Comparison of ENCODE assay signal across 14 cellular contexts in the genomic region with DNA sequence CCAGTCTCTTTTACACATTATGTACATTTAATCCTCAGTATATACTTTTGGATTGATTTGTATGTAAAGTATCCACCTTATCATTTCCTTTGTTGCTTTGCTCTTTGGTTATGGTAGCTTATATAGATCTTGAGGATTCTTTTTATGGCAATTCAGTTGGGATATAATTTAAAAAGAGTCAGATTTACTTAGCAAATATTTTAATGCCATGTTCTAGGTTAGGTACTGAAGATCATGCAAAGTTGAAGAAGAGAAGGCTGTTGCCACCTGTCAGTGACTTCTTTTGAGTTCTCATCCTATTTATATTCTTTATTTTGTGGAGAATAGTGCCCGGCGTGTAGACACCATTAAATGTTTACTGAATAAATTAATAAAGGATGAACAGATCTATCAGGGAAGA.
A peak's percentile ranks its signal among the peaks of the same experiment; 100 is the strongest.
DNase-seq lines count a peak whose midpoint lies in the region; ATAC-seq and TF ChIP-seq lines count a peak whose summit lies in the region.
"Had no signal": no experiment of that assay in that cellular context is flagged by ENCODE, and none has a peak within 500 bp of the region (broad histone marks: within the 10 kb centered on the region; RNA-seq: fewer than 3 reads in every experiment).

No MANE protein-coding gene starts in this region.

- H3K36me3 Mint-ChIP-seq in activated naive CD8-positive, alpha-beta T cell: peaks cover 18% of the 10 kb centered on the region
- peaks cover 5% of the 10 kb centered on the region for H3K36me3 Mint-ChIP-seq in activated naive CD8-positive, alpha-beta T cell treated with anti-CD3 and anti-CD28 coated beads for 36 hours
- peaks cover 8% of the 10 kb centered on the region for H3K36me3 Mint-ChIP-seq in nephron progenitor cell (ENCODE audit: low read depth)

- peak overlapping the region; percentile 24 for H3K27ac Mint-ChIP-seq in activated naive CD8-positive, alpha-beta T cell
- H3K27ac Mint-ChIP-seq in activated naive CD8-positive, alpha-beta T cell treated with anti-CD3 and anti-CD28 coated beads for 36 hours: no peak overlapping the region
- peak overlapping the region; percentile 27 for H3K27ac Mint-ChIP-seq in nephron progenitor cell
- H3K27ac Mint-ChIP-seq: B cell; CD4-positive, alpha-beta T cell; CD8-positive, alpha-beta T cell had no signal

- no peak for DNase-seq in activated naive CD8-positive, alpha-beta T cell treated with anti-CD3 and anti-CD28 coated beads for 36 hours
- DNase-seq in nephron progenitor cell (no peak), cerebellum (ENCODE audit: low spot score) (no peak)
- DNase-seq: AML-193; Caco-2; Calu3; CD4-positive, alpha-beta T cell; CD8-positive, alpha-beta T cell; DMS79 treated with DMSO at 0.1 percent for 48 hours; GF-D8 had no signal

- no peak for TF ChIP-seq CTCF in nephron progenitor cell (IDR thresholded peaks at IDR 0.05)

- H3K4me3 Mint-ChIP-seq in activated naive CD8-positive, alpha-beta T cell: no peak overlapping the region
- no peak overlapping the region for H3K4me3 Mint-ChIP-seq in activated naive CD8-positive, alpha-beta T cell treated with anti-CD3 and anti-CD28 coated beads for 36 hours
- H3K4me3 Mint-ChIP-seq in nephron progenitor cell: no peak overlapping the region
- H3K4me3 Mint-ChIP-seq: B cell; CD4-positive, alpha-beta T cell; CD8-positive, alpha-beta T cell had no signal

- H3K27me3 Mint-ChIP-seq in activated naive CD8-positive, alpha-beta T cell: no peaks in the 10 kb centered on the region
- no peaks in the 10 kb centered on the region for H3K27me3 Mint-ChIP-seq in activated naive CD8-positive, alpha-beta T cell treated with anti-CD3 and anti-CD28 coated beads for 36 hours
- H3K27me3 Mint-ChIP-seq in nephron progenitor cell (ENCODE audit: low read depth, poor library complexity): no peaks in the 10 kb centered on the region
- H3K27me3 Mint-ChIP-seq: B cell; CD4-positive, alpha-beta T cell had no signal

- no peaks in the 10 kb centered on the region for H3K4me1 Mint-ChIP-seq in activated naive CD8-positive, alpha-beta T cell (ENCODE audit: low read depth)
- H3K4me1 Mint-ChIP-seq in activated naive CD8-positive, alpha-beta T cell treated with anti-CD3 and anti-CD28 coated beads for 36 hours: no peaks in the 10 kb centered on the region
- peaks cover 13% of the 10 kb centered on the region for H3K4me1 Mint-ChIP-seq in nephron progenitor cell
- H3K4me1 Mint-ChIP-seq: B cell had no signal

- no peak for ATAC-seq in HG03460 (IDR thresholded peaks at IDR 0.05; ENCODE audit: unreplicated experiment)
- ATAC-seq: A549; CD8-positive, alpha-beta T cell had no signal

- no peaks in the 10 kb centered on the region for H3K9me3 Mint-ChIP-seq in activated naive CD8-positive, alpha-beta T cell (ENCODE audit: low read depth)
- H3K9me3 Mint-ChIP-seq in activated naive CD8-positive, alpha-beta T cell treated with anti-CD3 and anti-CD28 coated beads for 36 hours: no peaks in the 10 kb centered on the region
- no peaks in the 10 kb centered on the region for H3K9me3 Mint-ChIP-seq in nephron progenitor cell
- H3K9me3 Mint-ChIP-seq: CD4-positive, alpha-beta T cell; CD8-positive, alpha-beta T cell had no signal
